In genomic region chr6:156775717-156776116, GRCh38 we compare ENCODE assay signal across 11 cellular contexts. TPM values are rescaled to one million over a fixed set of nuclear protein-coding genes. Genes with fewer than 3 reads are reported as not detected.
DNase-seq lines count a peak whose midpoint lies in the region; ATAC-seq and TF ChIP-seq lines count a peak whose summit lies in the region.
"Had no signal": no experiment of that assay in that cellular context is flagged by ENCODE, and none has a peak within 500 bp of the region (broad histone marks: within the 10 kb centered on the region; RNA-seq: fewer than 3 reads in every experiment).

No MANE protein-coding gene starts in this region.

- H3K4me3 Mint-ChIP-seq in CD4-positive, alpha-beta T cell: peak overlapping the region; percentile 48
- H3K4me3 Mint-ChIP-seq in progenitor cell of endocrine pancreas (ENCODE audit: low read depth): peak overlapping the region; percentile 58
- no peak overlapping the region for H3K4me3 Mint-ChIP-seq in activated T-cell treated with anti-CD3 and anti-CD28 coated beads, Interleukin-2, amount 50 U/mL, for 24 hours

- peaks cover 21% of the 10 kb centered on the region for H3K36me3 Mint-ChIP-seq in CD4-positive, alpha-beta T cell (ENCODE audit: low read depth)
- no peaks in the 10 kb centered on the region for H3K36me3 Mint-ChIP-seq in progenitor cell of endocrine pancreas (ENCODE audit: insufficient read depth)
- peaks cover 19% of the 10 kb centered on the region for H3K36me3 Mint-ChIP-seq in activated T-cell treated with anti-CD3 and anti-CD28 coated beads, Interleukin-2, amount 50 U/mL, for 24 hours (ENCODE audit: low read depth)

- no peak for ATAC-seq in CD4-positive, alpha-beta T cell (ENCODE audit: poor library complexity)

- intact Hi-C loops in CD4-positive, alpha-beta T cell (cut with DNase I, micrococcal nuclease): loop anchor here (1.0 to 10.0 kb wide), 8 partner anchors 55 to 1463 kb away; partner anchors contain the start of gene TFB1M (in 2 of the 2)

- no peak for TF ChIP-seq CTCF in CD4-positive, alpha-beta T cell (IDR thresholded peaks at IDR 0.05)
- TF ChIP-seq CTCF in progenitor cell of endocrine pancreas (IDR thresholded peaks at IDR 0.05; ENCODE audit: unreplicated experiment): no peak

- no peaks in the 10 kb centered on the region for H3K27me3 ChIP-seq in CD4-positive, alpha-beta T cell (ENCODE audit: control insufficient read depth, insufficient read depth, low read length)

- H3K9me3 ChIP-seq in CD4-positive, alpha-beta T cell (ENCODE audit: control insufficient read depth, low read length): no peaks in the 10 kb centered on the region

- no peak overlapping the region for H3K27ac ChIP-seq in CD4-positive, alpha-beta T cell (ENCODE audit: low read depth, low read length)
- H3K27ac ChIP-seq in epithelial cell of prostate: peak overlapping the region; percentile 95

- peaks cover 36% of the 10 kb centered on the region for H3K4me1 Mint-ChIP-seq in CD4-positive, alpha-beta T cell (ENCODE audit: low read depth)
- H3K4me1 Mint-ChIP-seq in progenitor cell of endocrine pancreas (ENCODE audit: low read depth): peaks cover 43% of the 10 kb centered on the region
- peaks cover 27% of the 10 kb centered on the region for H3K4me1 Mint-ChIP-seq in activated T-cell treated with anti-CD3 and anti-CD28 coated beads, Interleukin-2, amount 50 U/mL, for 24 hours (ENCODE audit: low read depth)

- no peak for DNase-seq in CD4-positive, alpha-beta T cell
- peak; percentile 26 for DNase-seq in M059J (ENCODE audit: low read depth)
- no peak for DNase-seq in epithelial cell of prostate (ENCODE audit: low read depth, low spot score)
- DNase-seq in progenitor cell of endocrine pancreas (ENCODE audit: low spot score, unreplicated experiment): no peak
- no peak for DNase-seq in SIG-M5 (lab: John Stamatoyannopoulos, UW)
- no peak for DNase-seq in T-helper 2 cell
- no peak for DNase-seq in DMS153 (lab: John Stamatoyannopoulos, UW)
- no peak for DNase-seq in activated T-cell treated with anti-CD3 and anti-CD28 coated beads, Interleukin-2, amount 50 U/mL, for 24 hours
- DNase-seq: DMS79; MM.1S; stimulated activated naive CD4-positive, alpha-beta T cell treated with Interleukin-2 at 50 U/mL for 16 hours had no signal

- H3K9me3 Mint-ChIP-seq in CD4-positive, alpha-beta T cell: no peaks in the 10 kb centered on the region
- no peaks in the 10 kb centered on the region for H3K9me3 Mint-ChIP-seq in progenitor cell of endocrine pancreas (ENCODE audit: low read depth)
- no peaks in the 10 kb centered on the region for H3K9me3 Mint-ChIP-seq in activated T-cell treated with anti-CD3 and anti-CD28 coated beads, Interleukin-2, amount 50 U/mL, for 24 hours

- CTCF ChIA-PET in CD4-positive, alpha-beta T cell (lab: Charles Lee): interaction anchor here (0.7 to 3.0 kb wide), 7 partner anchors 10 to 234 kb away, joined by 3 to 12 read pairs (median 4); no protein-coding TSS in a partner anchor

- peak overlapping the region; percentile 97 for H3K27ac Mint-ChIP-seq in CD4-positive, alpha-beta T cell
- H3K27ac Mint-ChIP-seq in progenitor cell of endocrine pancreas: no peak overlapping the region
- no peak overlapping the region for H3K27ac Mint-ChIP-seq in activated T-cell treated with anti-CD3 and anti-CD28 coated beads, Interleukin-2, amount 50 U/mL, for 24 hours

- POLR2A ChIA-PET in CD4-positive, alpha-beta T cell (lab: Charles Lee): interaction anchor here (0.9 to 6.6 kb wide), 7 partner anchors 14 to 380 kb away, joined by 3 to 141 read pairs (median 52); no protein-coding TSS in a partner anchor

- H3K27me3 Mint-ChIP-seq in CD4-positive, alpha-beta T cell: no peaks in the 10 kb centered on the region
- no peaks in the 10 kb centered on the region for H3K27me3 Mint-ChIP-seq in progenitor cell of endocrine pancreas
- no peaks in the 10 kb centered on the region for H3K27me3 Mint-ChIP-seq in activated T-cell treated with anti-CD3 and anti-CD28 coated beads, Interleukin-2, amount 50 U/mL, for 24 hours

RNA-seq across cellular contexts. Expression of gene ARID1B, which starts 1.5 kb away (rescaled TPM):
- total RNA-seq in CD4-positive, alpha-beta T cell: 100 to 1,000 TPM; 120 to 125 TPM
- 8.3 and 18.2 TPM in 2 replicates for total RNA-seq in M059J (2014; rRNA removed; shearing (Covaris generic))
- total RNA-seq in progenitor cell of endocrine pancreas: 152 and 153 TPM in 2 replicates
